8 cellular contexts compared by ENCODE assay signal in the genomic region with DNA sequence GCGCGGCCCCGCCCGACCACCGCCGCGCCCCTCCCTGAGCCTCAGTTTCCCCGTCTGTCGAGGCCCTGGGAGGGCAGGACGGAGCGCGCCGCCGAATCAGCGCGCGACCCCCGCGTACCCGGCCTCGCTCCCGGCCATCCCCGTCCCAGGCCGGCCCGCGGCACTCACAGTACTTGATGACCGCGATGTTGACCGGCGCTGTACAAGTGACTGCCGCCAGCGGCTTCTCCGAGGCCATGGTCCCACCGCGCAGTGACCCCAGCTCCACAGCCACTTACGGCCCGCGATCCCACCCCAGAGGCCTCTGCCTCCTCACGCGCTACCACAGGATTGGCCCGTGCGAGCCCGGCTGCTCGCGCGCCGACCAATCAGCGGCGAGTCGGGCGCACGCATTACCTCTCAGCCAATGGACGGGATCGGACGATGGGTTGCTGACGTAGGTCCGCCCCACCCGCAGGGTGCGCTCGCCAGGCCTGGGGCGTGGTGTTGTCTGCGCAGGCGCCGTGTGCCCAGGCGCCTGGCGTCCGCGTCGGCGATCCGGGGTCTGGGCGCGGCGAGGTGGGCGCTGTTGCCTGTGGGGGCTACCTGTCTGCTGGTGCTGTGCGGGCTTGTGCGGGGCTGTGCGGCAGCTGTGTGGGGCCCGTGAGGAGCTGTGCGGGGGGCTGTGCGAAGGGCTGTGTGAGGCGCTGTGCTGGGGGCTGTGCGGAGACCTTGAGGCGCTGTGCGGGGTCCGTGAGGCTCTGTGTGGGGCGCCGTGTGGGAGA. TPM values are rescaled to one million over a fixed set of nuclear protein-coding genes. Genes with fewer than 3 reads are reported as not detected.
DNase-seq lines count a peak whose midpoint lies in the region; ATAC-seq and TF ChIP-seq lines count a peak whose summit lies in the region.

MVD (minus strand) TSS at position 249 of the 764 bp plus-strand sequence; CDS start at position 238, 11 bp downstream.

- DNase-seq in D341Med (ENCODE audit: low spot score) (peak; percentile 99), endothelial cell (ENCODE audit: low spot score) (peak; percentile 96), midbrain (lab: John Stamatoyannopoulos, UW) (peak; percentile 99)
- peak; percentile 96 for DNase-seq in activated CD8-positive, alpha-beta memory T cell treated with anti-CD3 and anti-CD28 coated beads, Interleukin-2, amount 50 U/mL, for 48 hours
- DNase-seq in stimulated activated CD8-positive, alpha-beta memory T cell treated with anti-CD3 and anti-CD28 coated beads, Interleukin-2, amount 100 ng/mL, for 1 hour (ENCODE audit: low read depth in 2 of 2) = peak; percentile 88 to 90

- no peaks in the 10 kb centered on the region for H3K9me3 Mint-ChIP-seq in endothelial cell (ENCODE audit: unreplicated experiment)

- peak within 1 kb of the TSS; percentile 77 for H3K4me2 ChIP-seq in OCI-LY3 (ENCODE audit: low read length)

- H3K4me3 ChIP-seq in HUES6 (ENCODE audit: low read depth, low read length) (peak within 1 kb of the TSS; percentile 90), OCI-LY3 (ENCODE audit: low read length) (peak within 1 kb of the TSS; percentile 85)

- H3K9ac ChIP-seq in HUES6 (ENCODE audit: low read length) = peak within 1 kb of the TSS; percentile 83
- peak within 1 kb of the TSS; percentile 89 for H3K9ac ChIP-seq in OCI-LY3 (ENCODE audit: low read length)

- H3K79me2 ChIP-seq in OCI-LY3 (ENCODE audit: low read length) = peaks cover 42% of the 10 kb centered on the region

- H3K27me3 ChIP-seq in HUES6 (ENCODE audit: control insufficient read depth, insufficient read depth, low read length) = no peaks in the 10 kb centered on the region
- no peaks in the 10 kb centered on the region for H3K27me3 ChIP-seq in OCI-LY3 (ENCODE audit: low read depth, low read length)

- no peaks in the 10 kb centered on the region; the same call in 1 of the 2 replicates for H3K4me1 ChIP-seq in HUES6 (ENCODE audit: control insufficient read depth, insufficient read depth, low read length)
- H3K4me1 ChIP-seq in OCI-LY3 (ENCODE audit: low read length) = peaks cover 24% of the 10 kb centered on the region

- peaks cover 7% of the 10 kb centered on the region for H3K27me3 Mint-ChIP-seq in endothelial cell (ENCODE audit: unreplicated experiment)

- H3K27ac ChIP-seq in HUES6 (ENCODE audit: low read depth, low read length) (peak within 1 kb of the TSS; percentile 63; the same call in 1 of the 2 replicates), OCI-LY3 (ENCODE audit: low read length) (peak within 1 kb of the TSS; percentile 72)

- peak; percentile 90 for ATAC-seq in GM21423 (IDR thresholded peaks at IDR 0.05; ENCODE audit: unreplicated experiment)

- H4K20me1 ChIP-seq in OCI-LY3 (ENCODE audit: insufficient read depth, low read length) = peaks cover 24% of the 10 kb centered on the region

- H3K4me1 Mint-ChIP-seq in endothelial cell (ENCODE audit: unreplicated experiment) = peaks cover 19% of the 10 kb centered on the region

- H3K36me3 ChIP-seq in HUES6 (ENCODE audit: control insufficient read depth, insufficient read depth, low read length) (peaks cover 11% of the 10 kb centered on the region), OCI-LY3 (replicated peaks; ENCODE audit: low read depth, low read length) (peaks cover 24% of the 10 kb centered on the region)

- peak within 1 kb of the TSS; percentile 64 for H3K27ac Mint-ChIP-seq in endothelial cell (ENCODE audit: unreplicated experiment)

- peaks cover 8% of the 10 kb centered on the region for H3K36me3 Mint-ChIP-seq in endothelial cell (ENCODE audit: low read depth, unreplicated experiment)

- H2AFZ ChIP-seq in OCI-LY3 (ENCODE audit: low read depth, low read length) = peak within 1 kb of the TSS; percentile 65; the same call in 1 of the 2 replicates

- no peak for TF ChIP-seq CTCF in OCI-LY3 (IDR thresholded peaks at IDR 0.05; ENCODE audit: low read depth, low read length)
- no peak for TF ChIP-seq CTCF in endothelial cell (IDR thresholded peaks at IDR 0.05; ENCODE audit: unreplicated experiment)

- H3K9me3 ChIP-seq in HUES6 (ENCODE audit: control insufficient read depth, insufficient read depth, low read depth, low read length) (no peaks in the 10 kb centered on the region), OCI-LY3 (ENCODE audit: insufficient read depth, low read length) (no peaks in the 10 kb centered on the region)

- peak within 1 kb of the TSS; percentile 98 for H3K4me3 Mint-ChIP-seq in endothelial cell (ENCODE audit: unreplicated experiment)

RNA-seq across cellular contexts. Expression of gene MVD, which starts in this region (rescaled TPM):
- total RNA-seq in endothelial cell (ENCODE audit: unreplicated experiment) = 123 TPM

Comparison
In these comparisons a context has a peak if more than half of its experiments do, and no peak if none do; other contexts are left out.
1. Peak in every context shown above with its lines: DNase-seq, ATAC-seq, H3K4me3 ChIP-seq and H3K27ac ChIP-seq.